In genomic region chr10:49409755-49410154, GRCh38 we compare ENCODE assay signal across 26 cellular contexts. TPM values are rescaled to one million over a fixed set of nuclear protein-coding genes. Genes with fewer than 3 reads are reported as not detected.
"Had no signal": no experiment of that assay in that cellular context is flagged by ENCODE, and none has a peak within 500 bp of the region (broad histone marks: within the 10 kb centered on the region; RNA-seq: fewer than 3 reads in every experiment).

No MANE protein-coding gene starts in this region.

- ATAC-seq: activated T-cell treated with anti-CD3 and anti-CD28 coated beads, Interleukin-2, amount 50 U/mL, for 4 hours; WTC11 had no signal

- H3K4me2 ChIP-seq: KMS-11, SK-N-SH had no signal

- H3K4me1 Mint-ChIP-seq: activated CD4-positive, alpha-beta T cell treated with anti-CD3 and anti-CD28 coated beads, Interleukin-2, amount 10 ng/mL, durations not matched to agents 7 days and 5 days had no signal

- H3K4me3 Mint-ChIP-seq: activated CD4-positive, alpha-beta memory T cell treated with anti-CD3 and anti-CD28 coated beads for 36 hours; activated CD4-positive, alpha-beta T cell treated with anti-CD3 and anti-CD28 coated beads, Interleukin-2, amount 10 ng/mL, durations not matched to agents 7 days and 5 days; activated naive CD4-positive, alpha-beta T cell treated with anti-CD3 and anti-CD28 coated beads for 36 hours; activated naive CD8-positive, alpha-beta T cell; activated T-cell treated with anti-CD3 and anti-CD28 coated beads, Interleukin-2, amount 50 U/mL, for 4 hours; T-helper 1 cell treated with Interleukin-12 subunit alpha and Interleukin-12 subunit beta and Interleukin-4 antibody, amounts not matched to agents 30 μg/mL and 1 μg/mL, for 36 hours; WTC11 had no signal

- H3K27me3 ChIP-seq: Peyer's patch, SJCRH30 had no signal

- H3K4me1 ChIP-seq: Peyer's patch had no signal

- H3K36me3 Mint-ChIP-seq: activated CD4-positive, alpha-beta memory T cell treated with anti-CD3 and anti-CD28 coated beads for 36 hours; activated naive CD8-positive, alpha-beta T cell; WTC11 had no signal

- H3K27ac ChIP-seq: brain microvascular endothelial cell, cardiac muscle cell, KMS-11, Peyer's patch, SJCRH30 had no signal

- H3K36me3 ChIP-seq: brain microvascular endothelial cell, cardiac muscle cell, MG63, Peyer's patch, SJCRH30 had no signal

- H3K9me2 ChIP-seq: SK-N-SH had no signal

- H3K9me3 Mint-ChIP-seq: activated CD4-positive, alpha-beta memory T cell treated with anti-CD3 and anti-CD28 coated beads for 36 hours; activated CD4-positive, alpha-beta T cell treated with anti-CD3 and anti-CD28 coated beads, Interleukin-2, amount 10 ng/mL, durations not matched to agents 7 days and 5 days; activated naive CD4-positive, alpha-beta T cell treated with anti-CD3 and anti-CD28 coated beads for 36 hours; activated T-cell treated with anti-CD3 and anti-CD28 coated beads, Interleukin-2, amount 50 U/mL, for 4 hours; T-helper 1 cell treated with Interleukin-12 subunit alpha and Interleukin-12 subunit beta and Interleukin-4 antibody, amounts not matched to agents 30 μg/mL and 1 μg/mL, for 36 hours; WTC11 had no signal

- H3K9ac ChIP-seq: KMS-11, SK-N-SH had no signal

- H3K4me3 ChIP-seq: cardiac muscle cell, MG63, Peyer's patch, SJCRH30 had no signal

- H3K27ac Mint-ChIP-seq: activated CD4-positive, alpha-beta memory T cell treated with anti-CD3 and anti-CD28 coated beads for 36 hours; activated CD4-positive, alpha-beta T cell treated with anti-CD3 and anti-CD28 coated beads, Interleukin-2, amount 10 ng/mL, durations not matched to agents 7 days and 5 days; activated naive CD4-positive, alpha-beta T cell treated with anti-CD3 and anti-CD28 coated beads for 36 hours; activated naive CD8-positive, alpha-beta T cell; T-helper 1 cell treated with Interleukin-12 subunit alpha and Interleukin-12 subunit beta and Interleukin-4 antibody, amounts not matched to agents 30 μg/mL and 1 μg/mL, for 36 hours; WTC11 had no signal

- H3K9me3 ChIP-seq: MG63, Peyer's patch, SJCRH30, SK-N-SH had no signal

- DNase-seq: activated CD4-positive, alpha-beta memory T cell treated with anti-CD3 and anti-CD28 coated beads for 36 hours; activated CD4-positive, alpha-beta T cell treated with anti-CD3 and anti-CD28 coated beads, Interleukin-2, amount 10 ng/mL, durations not matched to agents 7 days and 5 days; activated CD8-positive, alpha-beta memory T cell treated with anti-CD3 and anti-CD28 coated beads for 24 hours; activated gamma-delta T cell; activated naive CD4-positive, alpha-beta T cell treated with anti-CD3 and anti-CD28 coated beads for 36 hours; activated T-cell treated with anti-CD3 and anti-CD28 coated beads, Interleukin-2, amount 50 U/mL, for 4 hours; amygdala; brain microvascular endothelial cell; MV-4-11; NCI-H1417 treated with DMSO at 0.1 percent for 48 hours; NCI-H1694; NCI-H510A treated with DMSO at 0.1 percent for 48 hours; NCI-H69; NK-92 treated with Interleukin-12 subunit alpha and Interleukin-12 subunit beta, amount 100 ng/mL, for 24 hours; OCI-M1; Peyer's patch; SJCRH30; SW 1271 had no signal

RNA-seq across cellular contexts. Expression of gene DRGX, which starts 13.9 kb away (rescaled TPM):
- total RNA-seq: activated CD4-positive, alpha-beta memory T cell treated with anti-CD3 and anti-CD28 coated beads for 36 hours; activated CD4-positive, alpha-beta T cell treated with anti-CD3 and anti-CD28 coated beads, Interleukin-2, amount 10 ng/mL, durations not matched to agents 7 days and 5 days; activated naive CD4-positive, alpha-beta T cell treated with anti-CD3 and anti-CD28 coated beads for 36 hours; activated T-cell treated with anti-CD3 and anti-CD28 coated beads, Interleukin-2, amount 50 U/mL, for 4 hours; astrocyte; cardiac muscle cell; Peyer's patch; WTC11 had no signal
- polyA plus RNA-seq: cardiac muscle cell, SK-N-SH had no signal
